ENCODE assay signal across 17 cellular contexts in the genomic region with DNA sequence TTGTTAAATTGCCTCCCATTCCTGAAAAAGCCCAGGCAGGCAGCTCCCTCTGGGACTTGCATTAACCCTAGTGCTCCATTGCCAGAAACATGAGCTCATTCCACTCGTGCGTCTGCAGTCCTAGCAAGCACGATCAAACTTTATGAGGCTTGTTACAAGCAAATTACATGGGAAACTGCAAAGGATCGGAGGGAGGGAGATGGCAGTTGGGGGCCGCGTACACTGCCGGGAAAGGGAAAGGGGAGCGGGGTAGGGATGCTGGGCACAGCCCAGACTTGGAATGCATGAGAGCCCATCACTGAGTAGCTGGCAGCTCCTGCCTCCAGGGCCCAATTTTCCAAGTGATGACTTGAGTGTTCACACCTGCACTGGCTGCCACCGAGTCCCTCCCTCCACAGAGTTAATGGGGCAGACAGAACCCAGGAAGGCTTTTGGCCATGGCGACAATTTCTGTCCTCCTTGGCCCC.
"Had no signal": no experiment of that assay in that cellular context is flagged by ENCODE, and none has a peak within 500 bp of the region (broad histone marks: within the 10 kb centered on the region; RNA-seq: fewer than 3 reads in every experiment).

No MANE protein-coding gene starts in this region.

- H3K4me1 Mint-ChIP-seq: activated naive CD8-positive, alpha-beta T cell treated with anti-CD3 and anti-CD28 coated beads, Interleukin-2, amount 10 ng/mL, durations not matched to agents 7 days and 5 days; central memory CD8-positive, alpha-beta T cell; stimulated activated naive B cell treated with anti-CD40 and anti-IgM and Interleukin-4, amounts not matched to agents 10 μg/mL and 1 μg/mL and 100 μg/mL, for 72 hours had no signal

- DNase-seq: activated CD4-positive, alpha-beta T cell treated with anti-CD3 and anti-CD28 coated beads, Interleukin-2, amount 50 U/mL, for 1 hour; activated CD8-positive, alpha-beta memory T cell treated with anti-CD3 and anti-CD28 coated beads for 24 hours; activated naive CD4-positive, alpha-beta T cell; activated naive CD8-positive, alpha-beta T cell treated with anti-CD3 and anti-CD28 coated beads, Interleukin-2, amount 10 ng/mL, durations not matched to agents 7 days and 5 days; brain microvascular endothelial cell; effector memory CD4-positive, alpha-beta T cell; hippocampal formation; kidney; stimulated activated CD4-positive, alpha-beta T cell treated with anti-CD3 and anti-CD28 coated beads, Interleukin-4, amount 100 ng/mL, for 1 hour; stimulated activated naive B cell treated with anti-CD40 and anti-IgM and Interleukin-4, amounts not matched to agents 10 μg/mL and 1 μg/mL and 100 μg/mL, for 72 hours had no signal

- ATAC-seq: activated CD4-positive, CD25-positive, alpha-beta regulatory T cell treated with anti-CD3 and anti-CD28 coated beads, Interleukin-2, amount 50 U/mL, for 24 hours; natural killer cell treated with Interleukin-12 subunit alpha and Interleukin-12 subunit beta and Interleukin-15 and Interleukin-18, amount 100 ng/mL, for 72 hours; sciatic nerve; stimulated activated naive B cell treated with anti-CD40 and anti-IgM and Interleukin-4, amounts not matched to agents 10 μg/mL and 1 μg/mL and 100 μg/mL, for 72 hours had no signal

- H3K4me3 ChIP-seq: prostate gland, tibial nerve had no signal

- H3K4me3 Mint-ChIP-seq: activated naive CD8-positive, alpha-beta T cell treated with anti-CD3 and anti-CD28 coated beads, Interleukin-2, amount 10 ng/mL, durations not matched to agents 7 days and 5 days; activated T-helper 1 cell treated with anti-CD3 and anti-CD28 coated beads, Interleukin-12 subunit alpha, Interleukin-12 subunit beta, Interleukin-2, Interleukin-4 antibody, amounts not matched to agents 30 ng/mL and 10 ng/mL and 1 ng/mL, durations not matched to agents 14 hours and 24 hours and 36 hours; central memory CD8-positive, alpha-beta T cell; natural killer cell treated with Interleukin-12 subunit alpha and Interleukin-12 subunit beta and Interleukin-15 and Interleukin-18, amount 100 ng/mL, for 72 hours; stimulated activated naive B cell treated with anti-CD40 and anti-IgM and Interleukin-4, amounts not matched to agents 10 μg/mL and 1 μg/mL and 100 μg/mL, for 72 hours had no signal

- H3K4me1 ChIP-seq: prostate gland had no signal

- H3K36me3 ChIP-seq: brain microvascular endothelial cell, prostate gland, tibial nerve had no signal

- H3K9me3 Mint-ChIP-seq: activated naive CD8-positive, alpha-beta T cell treated with anti-CD3 and anti-CD28 coated beads, Interleukin-2, amount 10 ng/mL, durations not matched to agents 7 days and 5 days; activated T-helper 1 cell treated with anti-CD3 and anti-CD28 coated beads, Interleukin-12 subunit alpha, Interleukin-12 subunit beta, Interleukin-2, Interleukin-4 antibody, amounts not matched to agents 30 ng/mL and 10 ng/mL and 1 ng/mL, durations not matched to agents 14 hours and 24 hours and 36 hours; stimulated activated naive B cell treated with anti-CD40 and anti-IgM and Interleukin-4, amounts not matched to agents 10 μg/mL and 1 μg/mL and 100 μg/mL, for 72 hours had no signal

- H3K36me3 Mint-ChIP-seq: activated naive CD8-positive, alpha-beta T cell treated with anti-CD3 and anti-CD28 coated beads, Interleukin-2, amount 10 ng/mL, durations not matched to agents 7 days and 5 days; natural killer cell treated with Interleukin-12 subunit alpha and Interleukin-12 subunit beta and Interleukin-15 and Interleukin-18, amount 100 ng/mL, for 72 hours; stimulated activated naive B cell treated with anti-CD40 and anti-IgM and Interleukin-4, amounts not matched to agents 10 μg/mL and 1 μg/mL and 100 μg/mL, for 72 hours had no signal

- H3K27ac ChIP-seq: brain microvascular endothelial cell, prostate gland, tibial nerve had no signal

- H3K27me3 Mint-ChIP-seq: activated naive CD8-positive, alpha-beta T cell treated with anti-CD3 and anti-CD28 coated beads, Interleukin-2, amount 10 ng/mL, durations not matched to agents 7 days and 5 days; central memory CD8-positive, alpha-beta T cell; natural killer cell treated with Interleukin-12 subunit alpha and Interleukin-12 subunit beta and Interleukin-15 and Interleukin-18, amount 100 ng/mL, for 72 hours; stimulated activated naive B cell treated with anti-CD40 and anti-IgM and Interleukin-4, amounts not matched to agents 10 μg/mL and 1 μg/mL and 100 μg/mL, for 72 hours had no signal

- H3K27ac Mint-ChIP-seq: activated naive CD8-positive, alpha-beta T cell treated with anti-CD3 and anti-CD28 coated beads, Interleukin-2, amount 10 ng/mL, durations not matched to agents 7 days and 5 days; activated T-helper 1 cell treated with anti-CD3 and anti-CD28 coated beads, Interleukin-12 subunit alpha, Interleukin-12 subunit beta, Interleukin-2, Interleukin-4 antibody, amounts not matched to agents 30 ng/mL and 10 ng/mL and 1 ng/mL, durations not matched to agents 14 hours and 24 hours and 36 hours; natural killer cell treated with Interleukin-12 subunit alpha and Interleukin-12 subunit beta and Interleukin-15 and Interleukin-18, amount 100 ng/mL, for 72 hours; stimulated activated naive B cell treated with anti-CD40 and anti-IgM and Interleukin-4, amounts not matched to agents 10 μg/mL and 1 μg/mL and 100 μg/mL, for 72 hours had no signal

- H3K9me3 ChIP-seq: prostate gland, tibial nerve had no signal

- H3K27me3 ChIP-seq: brain microvascular endothelial cell, tibial nerve had no signal
